Comparison of ENCODE assay signal across 8 cellular contexts in genomic region chr1:120068683-120069066, GRCh38. TPM values are rescaled to one million over a fixed set of nuclear protein-coding genes. Genes with fewer than 3 reads are reported as not detected.
DNase-seq lines count a peak whose midpoint lies in the region; ATAC-seq and TF ChIP-seq lines count a peak whose summit lies in the region.
"Not testable (repeated sequence)": the region's sequence is repeated elsewhere in the genome, so short reads cannot be mapped to it uniquely, and the experiment has no call there.

No MANE protein-coding gene starts in this region.

- CTCF ChIA-PET in AG04450 (lab: Charles Lee); activated naive CD4-positive, alpha-beta T cell treated with anti-CD3 and anti-CD28 coated beads for 36 hours (lab: Charles Lee): not testable (repeated sequence)

- peaks cover 21% of the 10 kb centered on the region for H3K79me2 ChIP-seq in osteoblast (ENCODE audit: insufficient read depth, low read length)

- not testable (repeated sequence) for H3K27ac Mint-ChIP-seq in activated naive CD4-positive, alpha-beta T cell treated with anti-CD3 and anti-CD28 coated beads for 36 hours; effector memory CD8-positive, alpha-beta T cell; stimulated activated naive B cell treated with anti-CD40 and anti-IgM and Interleukin-4, amounts not matched to agents 10 μg/mL and 1 μg/mL and 100 μg/mL, for 72 hours

- H2AFZ ChIP-seq in osteoblast (ENCODE audit: low read length) = not testable (repeated sequence)

- not testable (repeated sequence) for H3K27ac ChIP-seq in AG04450 (ENCODE audit: low read depth, low read length); HL-60 (replicated peaks); WERI-Rb-1; iPS-20b (ENCODE audit: low read length); osteoblast (ENCODE audit: low read depth, low read length)

- not testable (repeated sequence) for H3K4me2 ChIP-seq in osteoblast (ENCODE audit: insufficient read depth, low read length)

- H3K27me3 ChIP-seq in AG04450 (ENCODE audit: control insufficient read depth, insufficient read depth, low read length); HL-60 (ENCODE audit: insufficient read depth, poor library complexity, severe bottlenecking); WERI-Rb-1 (ENCODE audit: insufficient read depth, low read depth, severe bottlenecking); iPS-20b (ENCODE audit: insufficient read depth, low read length); osteoblast (ENCODE audit: insufficient read depth, low read length): not testable (repeated sequence)

- peak overlapping the region; percentile 54 for H3K4me3 ChIP-seq in AG04450 (ENCODE audit: low read depth, low read length)
- H3K4me3 ChIP-seq in HL-60 (replicated peaks; ENCODE audit: insufficient read depth, low read length) = peak overlapping the region; percentile 55
- H3K4me3 ChIP-seq in WERI-Rb-1 (ENCODE audit: low read depth, low read length) = peak overlapping the region; percentile 45
- peak overlapping the region; percentile 45; the same call in 1 of the 2 replicates for H3K4me3 ChIP-seq in iPS-20b (ENCODE audit: low read length)
- H3K4me3 ChIP-seq in osteoblast (ENCODE audit: insufficient read depth, low read length) = peak overlapping the region; percentile 65

- not testable (repeated sequence) for H3K36me3 ChIP-seq in WERI-Rb-1; iPS-20b (ENCODE audit: insufficient read depth, low read depth, low read length); osteoblast (ENCODE audit: insufficient read depth, low read length)

- H3K9ac ChIP-seq in iPS-20b (ENCODE audit: low read depth, low read length) = not testable (repeated sequence)

- not testable (repeated sequence) for TF ChIP-seq CTCF in AG04450 (IDR thresholded peaks at IDR 0.05; ENCODE audit: low read depth, low read length); HL-60 (IDR thresholded peaks at IDR 0.05; ENCODE audit: insufficient read depth, low read length); WERI-Rb-1 (IDR thresholded peaks at IDR 0.05; ENCODE audit: low read depth, low read length); osteoblast (IDR thresholded peaks at IDR 0.05; ENCODE audit: extremely low read depth, low read depth, low read length)

- not testable (repeated sequence) for H3K27me3 Mint-ChIP-seq in activated naive CD4-positive, alpha-beta T cell treated with anti-CD3 and anti-CD28 coated beads for 36 hours (ENCODE audit: low read depth); effector memory CD8-positive, alpha-beta T cell; stimulated activated naive B cell treated with anti-CD40 and anti-IgM and Interleukin-4, amounts not matched to agents 10 μg/mL and 1 μg/mL and 100 μg/mL, for 72 hours

- peak overlapping the region; percentile 56 for H3K4me3 Mint-ChIP-seq in activated naive CD4-positive, alpha-beta T cell treated with anti-CD3 and anti-CD28 coated beads for 36 hours
- peak overlapping the region; percentile 45 to 47 for H3K4me3 Mint-ChIP-seq in effector memory CD8-positive, alpha-beta T cell
- H3K4me3 Mint-ChIP-seq in stimulated activated naive B cell treated with anti-CD40 and anti-IgM and Interleukin-4, amounts not matched to agents 10 μg/mL and 1 μg/mL and 100 μg/mL, for 72 hours = peak overlapping the region; percentile 67 to 82

- H3K9me3 ChIP-seq in AG04450 (ENCODE audit: control insufficient read depth, insufficient read depth, low read length); WERI-Rb-1 (ENCODE audit: severe bottlenecking); iPS-20b (ENCODE audit: insufficient read depth, low read depth, low read length); osteoblast (ENCODE audit: low read depth, low read length): not testable (repeated sequence)

- POLR2A ChIA-PET in AG04450 (lab: Yijun Ruan, JAX) = not testable (repeated sequence)

- DNase-seq in AG04450 (ENCODE audit: low read depth, low spot score); HL-60 (ENCODE audit: low read depth in 1 of 2, low spot score in 1 of 2); WERI-Rb-1; activated naive CD4-positive, alpha-beta T cell treated with anti-CD3 and anti-CD28 coated beads for 36 hours; osteoblast (ENCODE audit: insufficient read length, low spot score, missing footprints): not testable (repeated sequence)
- peak in 1 of 3 experiments; percentile 1 for DNase-seq in effector memory CD8-positive, alpha-beta T cell
- DNase-seq in stimulated activated naive B cell treated with anti-CD40 and anti-IgM and Interleukin-4, amounts not matched to agents 10 μg/mL and 1 μg/mL and 100 μg/mL, for 72 hours = peak; percentile 6

- H3K4me1 Mint-ChIP-seq in activated naive CD4-positive, alpha-beta T cell treated with anti-CD3 and anti-CD28 coated beads for 36 hours (ENCODE audit: low read depth) = peaks cover 14% of the 10 kb centered on the region
- H3K4me1 Mint-ChIP-seq in effector memory CD8-positive, alpha-beta T cell (ENCODE audit: low read depth in 2 of 2) = not testable (repeated sequence)
- peaks cover 6 to 13% of the 10 kb centered on the region in 2 donors for H3K4me1 Mint-ChIP-seq in stimulated activated naive B cell treated with anti-CD40 and anti-IgM and Interleukin-4, amounts not matched to agents 10 μg/mL and 1 μg/mL and 100 μg/mL, for 72 hours

- intact Hi-C loops in activated naive CD4-positive, alpha-beta T cell treated with anti-CD3 and anti-CD28 coated beads for 36 hours (cut with micrococcal nuclease) = not testable (repeated sequence)

- not testable (repeated sequence) for ATAC-seq in effector memory CD8-positive, alpha-beta T cell (replicated peaks); stimulated activated naive B cell treated with anti-CD40 and anti-IgM and Interleukin-4, amounts not matched to agents 10 μg/mL and 1 μg/mL and 100 μg/mL, for 72 hours (replicated peaks)

- not testable (repeated sequence) for H3K36me3 Mint-ChIP-seq in activated naive CD4-positive, alpha-beta T cell treated with anti-CD3 and anti-CD28 coated beads for 36 hours (ENCODE audit: low read depth); effector memory CD8-positive, alpha-beta T cell (ENCODE audit: insufficient read depth); stimulated activated naive B cell treated with anti-CD40 and anti-IgM and Interleukin-4, amounts not matched to agents 10 μg/mL and 1 μg/mL and 100 μg/mL, for 72 hours

- H3K4me1 ChIP-seq in iPS-20b (ENCODE audit: insufficient read depth, low read length); osteoblast (ENCODE audit: insufficient read depth, low read length): not testable (repeated sequence)

- not testable (repeated sequence) for H3K9me3 Mint-ChIP-seq in activated naive CD4-positive, alpha-beta T cell treated with anti-CD3 and anti-CD28 coated beads for 36 hours; effector memory CD8-positive, alpha-beta T cell; stimulated activated naive B cell treated with anti-CD40 and anti-IgM and Interleukin-4, amounts not matched to agents 10 μg/mL and 1 μg/mL and 100 μg/mL, for 72 hours

- not testable (repeated sequence) for H4K20me1 ChIP-seq in osteoblast (ENCODE audit: insufficient read depth, low read length)

RNA-seq across cellular contexts. Expression of gene NOTCH2, which starts 0.8 kb away (rescaled TPM):
- 47.0 and 56.9 TPM in 2 replicates for polyA plus RNA-seq in AG04450 (2011; rRNA removed)
- 274 and 335 TPM in 2 replicates for polyA minus RNA-seq in AG04450 (2011; rRNA and poly(A)+ RNA removed)
- 10 to 100 TPM; 43.9 to 45.6 TPM for total RNA-seq in activated naive CD4-positive, alpha-beta T cell treated with anti-CD3 and anti-CD28 coated beads for 36 hours
- total RNA-seq in osteoblast = 305 and 330 TPM in 2 replicates
